ENCODE assay signal across 1 cellular context in the genomic region with DNA sequence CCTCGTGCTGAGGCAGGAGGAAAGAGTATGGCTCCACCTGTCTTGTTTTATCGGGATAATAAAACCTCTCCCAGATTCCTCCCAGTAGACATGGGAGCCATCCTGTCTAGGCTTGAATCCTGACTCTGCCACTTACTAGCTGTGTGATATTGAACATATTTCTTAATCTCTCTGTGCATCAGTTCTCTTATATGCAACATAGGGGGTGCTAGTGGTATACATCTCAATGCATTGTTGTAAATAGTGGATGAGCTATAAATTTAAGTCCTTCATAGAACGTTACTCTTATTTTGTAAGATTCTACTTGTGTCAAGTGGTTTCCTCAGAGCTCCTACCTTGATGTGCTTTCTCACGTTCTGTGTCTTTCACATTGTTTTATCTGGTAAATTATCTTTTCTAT.
TF ChIP-seq lines count a peak whose summit lies in the region.

No MANE protein-coding gene starts in this region.

TF ChIP-seq in HCT116, 20 proteins besides CTCF, POLR2A, EP300 and RAD21:
- TF ChIP-seq SP1 (IDR thresholded peaks at IDR 0.05; ENCODE audit: low read depth): no peak
- TF ChIP-seq YY1 (IDR thresholded peaks at IDR 0.05; ENCODE audit: extremely low read depth, insufficient replicate concordance, low read depth, low read length): no peak
- TF ChIP-seq CBX3 (IDR thresholded peaks at IDR 0.05; ENCODE audit: low read depth): no peak
TF ChIP-seq in HCT116: peak in this region for 0.
